Comparison of ENCODE assay signal across 39 cellular contexts in genomic region chr12:127247937-127248336, GRCh38.
"Had no signal": no experiment of that assay in that cellular context is flagged by ENCODE, and none has a peak within 500 bp of the region (broad histone marks: within the 10 kb centered on the region; RNA-seq: fewer than 3 reads in every experiment).

No MANE protein-coding gene starts in this region.

- H3K9me3 Mint-ChIP-seq: activated naive CD4-positive, alpha-beta T cell treated with anti-CD3 and anti-CD28 coated beads for 36 hours; activated naive CD4-positive, alpha-beta T cell treated with anti-CD3 and anti-CD28 coated beads, Interleukin-2, amount 10 ng/mL, durations not matched to agents 7 days and 5 days; activated naive CD4-positive, alpha-beta T cell treated with anti-CD3 and anti-CD28 coated beads, Interleukin-2, amount 50 U/mL, for 24 hours; activated naive CD4-positive, alpha-beta T cell treated with anti-CD3 and anti-CD28 coated beads, Interleukin-2, amount 50 U/mL, for 72 hours; activated naive CD8-positive, alpha-beta T cell treated with anti-CD3 and anti-CD28 coated beads for 36 hours; activated naive CD8-positive, alpha-beta T cell treated with anti-CD3 and anti-CD28 coated beads, Interleukin-2, amount 10 ng/mL, durations not matched to agents 7 days and 5 days; activated naive CD8-positive, alpha-beta T cell treated with anti-CD3 and anti-CD28 coated beads, Interleukin-2, amount 50 U/mL, for 24 hours; activated T-cell treated with anti-CD3 and anti-CD28 coated beads, Interleukin-2, amount 50 U/mL, for 24 hours; activated T-cell treated with anti-CD3 and anti-CD28 coated beads, Interleukin-2, amount 50 U/mL, for 4 hours; activated T-helper 1 cell treated with anti-CD3 and anti-CD28 coated beads, Interleukin-12 subunit alpha, Interleukin-12 subunit beta, Interleukin-2, Interleukin-4 antibody, amounts not matched to agents 30 ng/mL and 10 ng/mL and 1 ng/mL, durations not matched to agents 14 hours and 24 hours and 36 hours; activated T-helper 17 cell treated with anti-CD3 and anti-CD28 coated beads, Interleukin-2, amount 50 U/mL, for 72 hours; central memory CD8-positive, alpha-beta T cell had no signal

- FAIRE-seq: bronchial epithelial cell had no signal

- H3K36me3 ChIP-seq: adrenal gland, ascending aorta, brain microvascular endothelial cell, breast epithelium, cardiac muscle cell had no signal

- ATAC-seq: activated naive CD4-positive, alpha-beta T cell treated with anti-CD3 and anti-CD28 coated beads, Interleukin-2, amount 50 U/mL, for 72 hours; activated naive CD8-positive, alpha-beta T cell treated with anti-CD3 and anti-CD28 coated beads, Interleukin-2, amount 50 U/mL, for 24 hours; activated T-cell treated with anti-CD3 and anti-CD28 coated beads, Interleukin-2, amount 50 U/mL, for 4 hours; activated T-cell treated with anti-CD3 and anti-CD28 coated beads, Interleukin-2, amount 50 U/mL, for 72 hours; activated T-helper 17 cell treated with anti-CD3 and anti-CD28 coated beads, Interleukin-2, amount 50 U/mL, for 72 hours; body of pancreas had no signal

- H3K9me3 ChIP-seq: adrenal gland, ascending aorta, body of pancreas, breast epithelium had no signal

- H3K27me3 ChIP-seq: adrenal gland, ascending aorta, body of pancreas, brain microvascular endothelial cell, breast epithelium, cardiac muscle cell had no signal

- H3K27ac Mint-ChIP-seq: activated naive CD4-positive, alpha-beta T cell treated with anti-CD3 and anti-CD28 coated beads for 36 hours; activated naive CD4-positive, alpha-beta T cell treated with anti-CD3 and anti-CD28 coated beads, Interleukin-2, amount 10 ng/mL, durations not matched to agents 7 days and 5 days; activated naive CD4-positive, alpha-beta T cell treated with anti-CD3 and anti-CD28 coated beads, Interleukin-2, amount 50 U/mL, for 24 hours; activated naive CD4-positive, alpha-beta T cell treated with anti-CD3 and anti-CD28 coated beads, Interleukin-2, amount 50 U/mL, for 72 hours; activated naive CD8-positive, alpha-beta T cell; activated naive CD8-positive, alpha-beta T cell treated with anti-CD3 and anti-CD28 coated beads for 36 hours; activated naive CD8-positive, alpha-beta T cell treated with anti-CD3 and anti-CD28 coated beads, Interleukin-2, amount 10 ng/mL, durations not matched to agents 7 days and 5 days; activated naive CD8-positive, alpha-beta T cell treated with anti-CD3 and anti-CD28 coated beads, Interleukin-2, amount 50 U/mL, for 24 hours; activated T-cell treated with anti-CD3 and anti-CD28 coated beads, Interleukin-2, amount 50 U/mL, for 24 hours; activated T-cell treated with anti-CD3 and anti-CD28 coated beads, Interleukin-2, amount 50 U/mL, for 72 hours; activated T-helper 1 cell treated with anti-CD3 and anti-CD28 coated beads, Interleukin-12 subunit alpha, Interleukin-12 subunit beta, Interleukin-2, Interleukin-4 antibody, amounts not matched to agents 30 ng/mL and 10 ng/mL and 1 ng/mL, durations not matched to agents 14 hours and 24 hours and 36 hours; activated T-helper 17 cell treated with anti-CD3 and anti-CD28 coated beads, Interleukin-2, amount 50 U/mL, for 72 hours; activated T-helper 2 cell treated with anti-CD3 and anti-CD28 coated beads, Interferon-gamma antibody, Interleukin-2, Interleukin-4, amounts not matched to agents 10 μg/mL and 5 μg/mL and 100 μg/mL, durations not matched to agents 14 hours and 24 hours and 36 hours; brain had no signal

- DNase-seq: activated effector memory CD4-positive, alpha-beta T cell treated with anti-CD3 and anti-CD28 coated beads, Interleukin-2, amount 50 U/mL, for 16 hours; activated effector memory CD4-positive, alpha-beta T cell treated with Interleukin-2 at 50 U/mL for 16 hours; activated gamma-delta T cell; activated gamma-delta T cell treated with Interleukin-2 at 50 U/mL for 16 hours; activated naive CD4-positive, alpha-beta T cell; activated naive CD4-positive, alpha-beta T cell treated with anti-CD3 and anti-CD28 coated beads for 36 hours; activated naive CD4-positive, alpha-beta T cell treated with anti-CD3 and anti-CD28 coated beads, Interleukin-2, amount 10 ng/mL, durations not matched to agents 7 days and 5 days; activated naive CD4-positive, alpha-beta T cell treated with anti-CD3 and anti-CD28 coated beads, Interleukin-2, amount 50 U/mL, for 16 hours; activated naive CD4-positive, alpha-beta T cell treated with Interleukin-2 at 50 U/mL for 16 hours; activated naive CD8-positive, alpha-beta T cell treated with anti-CD3 and anti-CD28 coated beads for 36 hours; activated naive CD8-positive, alpha-beta T cell treated with anti-CD3 and anti-CD28 coated beads, Interleukin-2, amount 10 ng/mL, durations not matched to agents 7 days and 5 days; activated naive CD8-positive, alpha-beta T cell treated with anti-CD3 and anti-CD28 coated beads, Interleukin-2, amount 50 U/mL, for 24 hours; activated T-cell treated with anti-CD3 and anti-CD28 coated beads for 4 hours; activated T-cell treated with anti-CD3 and anti-CD28 coated beads, Interleukin-2, amount 50 U/mL, for 24 hours; activated T-cell treated with anti-CD3 and anti-CD28 coated beads, Interleukin-2, amount 50 U/mL, for 4 hours; activated T-cell treated with anti-CD3 and anti-CD28 coated beads, Interleukin-2, amount 50 U/mL, for 48 hours; activated T-cell treated with anti-CD3 and anti-CD28 coated beads, Interleukin-2, amount 50 U/mL, for 72 hours; adrenal gland; amniotic stem cell; amygdala; anterior cingulate cortex; aorta; body of pancreas; brain microvascular endothelial cell; caudate nucleus; central memory CD4-positive, alpha-beta T cell; cerebellar nuclear complex had no signal

- H3K36me3 Mint-ChIP-seq: activated naive CD4-positive, alpha-beta T cell treated with anti-CD3 and anti-CD28 coated beads, Interleukin-2, amount 10 ng/mL, durations not matched to agents 7 days and 5 days; activated naive CD4-positive, alpha-beta T cell treated with anti-CD3 and anti-CD28 coated beads, Interleukin-2, amount 50 U/mL, for 24 hours; activated naive CD4-positive, alpha-beta T cell treated with anti-CD3 and anti-CD28 coated beads, Interleukin-2, amount 50 U/mL, for 72 hours; activated naive CD8-positive, alpha-beta T cell; activated naive CD8-positive, alpha-beta T cell treated with anti-CD3 and anti-CD28 coated beads for 36 hours; activated naive CD8-positive, alpha-beta T cell treated with anti-CD3 and anti-CD28 coated beads, Interleukin-2, amount 10 ng/mL, durations not matched to agents 7 days and 5 days; brain had no signal

- H3K4me3 ChIP-seq: adrenal gland, ascending aorta, body of pancreas, breast epithelium, cardiac muscle cell had no signal

- H3K27me3 Mint-ChIP-seq: activated naive CD4-positive, alpha-beta T cell treated with anti-CD3 and anti-CD28 coated beads, Interleukin-2, amount 10 ng/mL, durations not matched to agents 7 days and 5 days; activated naive CD8-positive, alpha-beta T cell treated with anti-CD3 and anti-CD28 coated beads, Interleukin-2, amount 50 U/mL, for 24 hours had no signal

- H3K4me3 Mint-ChIP-seq: activated naive CD4-positive, alpha-beta T cell treated with anti-CD3 and anti-CD28 coated beads for 36 hours; activated naive CD4-positive, alpha-beta T cell treated with anti-CD3 and anti-CD28 coated beads, Interleukin-2, amount 10 ng/mL, durations not matched to agents 7 days and 5 days; activated naive CD4-positive, alpha-beta T cell treated with anti-CD3 and anti-CD28 coated beads, Interleukin-2, amount 50 U/mL, for 24 hours; activated naive CD8-positive, alpha-beta T cell; activated naive CD8-positive, alpha-beta T cell treated with anti-CD3 and anti-CD28 coated beads for 36 hours; activated naive CD8-positive, alpha-beta T cell treated with anti-CD3 and anti-CD28 coated beads, Interleukin-2, amount 10 ng/mL, durations not matched to agents 7 days and 5 days; activated naive CD8-positive, alpha-beta T cell treated with anti-CD3 and anti-CD28 coated beads, Interleukin-2, amount 50 U/mL, for 24 hours; activated T-cell treated with anti-CD3 and anti-CD28 coated beads, Interleukin-2, amount 50 U/mL, for 24 hours; activated T-cell treated with anti-CD3 and anti-CD28 coated beads, Interleukin-2, amount 50 U/mL, for 4 hours; activated T-cell treated with anti-CD3 and anti-CD28 coated beads, Interleukin-2, amount 50 U/mL, for 72 hours; activated T-helper 1 cell treated with anti-CD3 and anti-CD28 coated beads, Interleukin-12 subunit alpha, Interleukin-12 subunit beta, Interleukin-2, Interleukin-4 antibody, amounts not matched to agents 30 ng/mL and 10 ng/mL and 1 ng/mL, durations not matched to agents 14 hours and 24 hours and 36 hours; activated T-helper 17 cell treated with anti-CD3 and anti-CD28 coated beads, Interleukin-2, amount 50 U/mL, for 72 hours; brain; central memory CD8-positive, alpha-beta T cell had no signal

- H3K4me1 ChIP-seq: adrenal gland, ascending aorta, body of pancreas, breast epithelium had no signal

- H3K27ac ChIP-seq: adrenal gland, ascending aorta, body of pancreas, brain microvascular endothelial cell, breast epithelium, cardiac muscle cell had no signal

- H3K4me1 Mint-ChIP-seq: activated naive CD4-positive, alpha-beta T cell treated with anti-CD3 and anti-CD28 coated beads, Interleukin-2, amount 10 ng/mL, durations not matched to agents 7 days and 5 days; activated naive CD4-positive, alpha-beta T cell treated with anti-CD3 and anti-CD28 coated beads, Interleukin-2, amount 50 U/mL, for 24 hours; activated naive CD8-positive, alpha-beta T cell treated with anti-CD3 and anti-CD28 coated beads, Interleukin-2, amount 10 ng/mL, durations not matched to agents 7 days and 5 days; activated naive CD8-positive, alpha-beta T cell treated with anti-CD3 and anti-CD28 coated beads, Interleukin-2, amount 50 U/mL, for 24 hours; activated T-helper 17 cell treated with anti-CD3 and anti-CD28 coated beads, Interleukin-2, amount 50 U/mL, for 72 hours; brain; central memory CD8-positive, alpha-beta T cell had no signal
